ENCODE assay signal across 21 cellular contexts in the genomic region with DNA sequence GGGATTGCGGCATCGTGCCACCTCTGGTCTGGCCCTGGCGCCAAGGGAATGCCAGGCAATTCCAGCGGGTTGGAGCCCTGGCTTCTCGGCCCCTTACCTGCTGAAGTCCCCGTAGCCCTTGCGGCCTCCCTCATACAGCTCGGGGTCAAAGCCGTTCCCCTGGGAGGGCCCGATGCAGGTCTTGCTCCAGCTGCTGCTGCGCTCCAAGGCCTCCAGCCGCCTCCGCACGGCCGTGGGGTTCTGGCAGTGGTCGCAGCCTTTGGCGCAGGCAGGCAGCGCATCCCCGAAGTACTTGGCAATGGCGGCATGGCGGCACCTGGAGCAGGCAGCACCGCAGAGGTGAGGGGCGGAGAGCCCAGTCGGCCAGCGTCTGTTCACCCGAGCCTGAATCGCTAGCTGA. TPM values are rescaled to one million over a fixed set of nuclear protein-coding genes. Genes with fewer than 3 reads are reported as not detected.
A peak's percentile ranks its signal among the peaks of the same experiment; 100 is the strongest.
DNase-seq lines count a peak whose midpoint lies in the region; ATAC-seq and TF ChIP-seq lines count a peak whose summit lies in the region.
"Had no signal": no experiment of that assay in that cellular context is flagged by ENCODE, and none has a peak within 500 bp of the region (broad histone marks: within the 10 kb centered on the region; RNA-seq: fewer than 3 reads in every experiment).

No MANE protein-coding gene starts in this region.

- WGBS in right lobe of liver (ENCODE audit: insufficient coverage, low coverage, low lambda C conversion rate, missing lambda C conversion rate): no CpG with 5 or more reads among the region's 27 CpGs

- H3K27ac ChIP-seq in BLaER1 (0 out of 2 replicates have a peak overlapping the region, but pooled peaks have one; percentile 28), right lobe of liver (no peak overlapping the region), osteoblast (ENCODE audit: low read depth, low read length) (no peak overlapping the region)

- no peak overlapping the region for H2AFZ ChIP-seq in osteoblast (ENCODE audit: low read length)
- H2AFZ ChIP-seq: GM23338 had no signal

- H3K4me3 ChIP-seq in BE2C (ENCODE audit: low read depth, low read length): no peak overlapping the region
- no peak overlapping the region for H3K4me3 ChIP-seq in BLaER1
- H3K4me3 ChIP-seq in right lobe of liver: no peak overlapping the region
- H3K4me3 ChIP-seq in osteoblast (ENCODE audit: insufficient read depth, low read length): no peak overlapping the region
- H3K4me3 ChIP-seq: BLaER1 treated with 17β-estradiol and CSF1 and Interleukin-3, amounts not matched to agents 10 nM and 100 nM; GM12878; GM23338 had no signal

- no peaks in the 10 kb centered on the region for H3K79me2 ChIP-seq in osteoblast (ENCODE audit: insufficient read depth, low read length)

- no peak overlapping the region for H3K9ac ChIP-seq in BLaER1

- TF ChIP-seq POLR2A in right lobe of liver (IDR thresholded peaks at IDR 0.05): no peak

- no peak for ATAC-seq in right lobe of liver
- no peak for ATAC-seq in HG03432 (IDR thresholded peaks at IDR 0.05; ENCODE audit: unreplicated experiment)
- ATAC-seq: GM12878, GM23338, HCT116 had no signal

- intact Hi-C loops in right lobe of liver (cut with DNase I): no loop called here

- H3K4me1 ChIP-seq in BE2C (peaks cover 16% of the 10 kb centered on the region), BLaER1 (peaks cover 96% of the 10 kb centered on the region), right lobe of liver (peaks cover 0 to 19% (median 7%) of the 10 kb centered on the region in 4 donors), osteoblast (ENCODE audit: insufficient read depth, low read length) (peaks cover 14% of the 10 kb centered on the region)

- DNase-seq in BE2C: peak; percentile 4
- DNase-seq in right lobe of liver: peak in 2 of 3 donors; percentile 27 to 54
- peak; percentile 35 for DNase-seq in osteoblast (ENCODE audit: insufficient read length, low spot score, missing footprints)
- no peak for DNase-seq in hippocampal formation (lab: John Stamatoyannopoulos, UW)
- no peak for DNase-seq in HK-2 (ENCODE audit: unreplicated experiment)
- no peak for DNase-seq in activated CD8-positive, alpha-beta memory T cell treated with anti-CD3 and anti-CD28 coated beads for 24 hours
- DNase-seq: CD4-positive, alpha-beta T cell; CD8-positive, alpha-beta memory T cell; DMS 273 treated with DMSO at 0.1 percent for 48 hours; DMS79; EL; GDM1; H9 had no signal

- no peak for TF ChIP-seq CTCF in BE2C (IDR thresholded peaks at IDR 0.05; ENCODE audit: low read depth, low read length)
- TF ChIP-seq CTCF in right lobe of liver (IDR thresholded peaks at IDR 0.05): no peak
- TF ChIP-seq CTCF in osteoblast (IDR thresholded peaks at IDR 0.05; ENCODE audit: extremely low read depth, low read depth, low read length): no peak

- no peak overlapping the region for H3K4me2 ChIP-seq in BLaER1
- no peak overlapping the region for H3K4me2 ChIP-seq in osteoblast (ENCODE audit: insufficient read depth, low read length)
- H3K4me2 ChIP-seq: GM23338 had no signal

- H3K27me3 ChIP-seq in BE2C (no peaks in the 10 kb centered on the region), BLaER1 (peaks cover 7% of the 10 kb centered on the region; the same call in 1 of the 2 replicates), right lobe of liver (no peaks in the 10 kb centered on the region), osteoblast (ENCODE audit: insufficient read depth, low read length) (no peaks in the 10 kb centered on the region)

- H3K36me3 ChIP-seq in BE2C (no peaks in the 10 kb centered on the region), BLaER1 (peaks cover 23% of the 10 kb centered on the region), right lobe of liver (peaks cover 0 to 6% (median 2%) of the 10 kb centered on the region in 4 donors), osteoblast (ENCODE audit: insufficient read depth, low read length) (no peaks in the 10 kb centered on the region)

- no peaks in the 10 kb centered on the region for H3K9me3 ChIP-seq in BE2C
- no peaks in the 10 kb centered on the region for H3K9me3 ChIP-seq in BLaER1
- H3K9me3 ChIP-seq in right lobe of liver: no peaks in the 10 kb centered on the region
- no peaks in the 10 kb centered on the region for H3K9me3 ChIP-seq in osteoblast (ENCODE audit: low read depth, low read length)
- H3K9me3 ChIP-seq: BLaER1 treated with 17β-estradiol and CSF1 and Interleukin-3, amounts not matched to agents 10 nM and 100 nM had no signal

- peaks cover 32% of the 10 kb centered on the region for H4K20me1 ChIP-seq in BLaER1
- peaks cover 11% of the 10 kb centered on the region for H4K20me1 ChIP-seq in osteoblast (ENCODE audit: insufficient read depth, low read length)

RNA-seq across cellular contexts. Expression of gene SMIM5, which starts 1.9 kb away (rescaled TPM):
- 0.46 TPM for polyA plus RNA-seq in BE2C (2012; ENCODE audit: insufficient read depth, insufficient read length, low read depth)
- total RNA-seq in right lobe of liver (under 1 TPM in 5 of 6 experiments, not detected in 1; 0.06 to 0.78 (median 0.29) TPM), osteoblast (under 0.01 TPM in 1 of 2 replicates, not detected in the other)
- total RNA-seq: A673, GM12878, GM23338, H4 had no signal

RNA-seq across cellular contexts. Expression of gene RECQL5, which starts 35.6 kb away (rescaled TPM):
- polyA plus RNA-seq in BE2C (2012; ENCODE audit: insufficient read depth, insufficient read length, low read depth): 69.1 TPM
- total RNA-seq in right lobe of liver (10 to 100 TPM; 13.5 to 24.8 (median 18.4) TPM), osteoblast (17.7 and 24.5 TPM in 2 replicates)

RNA-seq across cellular contexts. Expression of gene SAP30BP, which starts 35.8 kb away (rescaled TPM):
- 162 TPM for polyA plus RNA-seq in BE2C (2012; ENCODE audit: insufficient read depth, insufficient read length, low read depth)
- 10 to 100 TPM; 24.0 to 36.0 (median 27.0) TPM for total RNA-seq in right lobe of liver
- total RNA-seq in osteoblast: 48.1 and 60.7 TPM in 2 replicates

RNA-seq across cellular contexts. Expression of gene MYO15B, which starts 43.8 kb away (rescaled TPM):
- 10.0 TPM for polyA plus RNA-seq in BE2C (2012; ENCODE audit: insufficient read depth, insufficient read length, low read depth)
- total RNA-seq in right lobe of liver (100 to 1,000 TPM in 1 of 6 experiments, 10 to 100 TPM in 5; 26.4 to 104 (median 52.9) TPM), osteoblast (0.88 and 1.4 TPM in 2 replicates)

Comparison
In these comparisons a context has a peak if more than half of its experiments do, and no peak if none do; other contexts are left out.
1. DNase-seq: peak in BE2C (single experiment), right lobe of liver (2 of 3) and osteoblast (single experiment); none in hippocampal formation (0 of 2), HK-2 (single experiment) and activated CD8-positive, alpha-beta memory T cell treated with anti-CD3 and anti-CD28 coated beads for 24 hours (single experiment).